In the genomic region with DNA sequence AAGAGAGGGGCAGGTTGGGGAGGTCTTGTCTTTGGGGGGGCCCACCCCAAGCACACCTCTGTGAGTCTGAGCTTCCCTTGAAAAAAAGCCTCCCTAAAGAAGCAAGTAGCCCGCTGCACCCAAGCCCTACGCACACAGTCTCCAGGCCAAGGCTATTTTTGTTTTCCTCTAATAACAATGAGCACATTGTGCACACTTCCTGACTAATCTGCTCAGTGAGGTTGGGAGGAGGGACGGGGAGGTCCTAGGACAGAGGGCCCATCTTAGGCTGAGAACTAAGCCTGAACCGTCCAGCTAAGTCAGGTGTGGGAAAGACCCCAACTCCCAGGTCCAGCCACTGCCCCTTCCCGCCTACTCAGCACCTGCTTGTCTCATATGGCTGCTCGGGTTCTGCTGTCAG, we compare ENCODE assay signal across 12 cellular contexts.
DNase-seq lines count a peak whose midpoint lies in the region; ATAC-seq and TF ChIP-seq lines count a peak whose summit lies in the region.
"Had no signal": no experiment of that assay in that cellular context is flagged by ENCODE, and none has a peak within 500 bp of the region (broad histone marks: within the 10 kb centered on the region; RNA-seq: fewer than 3 reads in every experiment).

No MANE protein-coding gene starts in this region.

- peak in 11 of 14 donors; percentile 25 to 66 (median 51) for DNase-seq in C1 segment of cervical spinal cord (lab: John Stamatoyannopoulos, UW)
- DNase-seq in amygdala (lab: John Stamatoyannopoulos, UW): peak in 41 of 56 donors; percentile 28 to 82 (median 53)
- peak; percentile 54 to 85 for DNase-seq in heart right ventricle
- no peak for DNase-seq in HEK293T (ENCODE audit: extremely low spot score)
- DNase-seq in activated T-cell treated with anti-CD3 and anti-CD28 coated beads, Interleukin-2, amount 50 U/mL, for 72 hours: no peak
- DNase-seq in SK-N-DZ (ENCODE audit: low spot score): no peak
- DNase-seq in DMS114 treated with DMSO at 0.1 percent for 48 hours (lab: John Stamatoyannopoulos, UW; ENCODE audit: unreplicated experiment): no peak
- DNase-seq: activated CD8-positive, alpha-beta memory T cell treated with anti-CD3 and anti-CD28 coated beads, Interleukin-2, amount 10 ng/mL, durations not matched to agents 7 days and 5 days; COR-L47; HCEC 1CT; NCI-H2171 treated with DMSO at 0.1 percent for 48 hours had no signal

- no peak overlapping the region for H2AFZ ChIP-seq in parathyroid adenoma

- H3K79me2 ChIP-seq in parathyroid adenoma: no peaks in the 10 kb centered on the region

- peaks cover 47 to 79% (median 73%) of the 10 kb centered on the region in 9 donors for H3K4me1 ChIP-seq in heart right ventricle
- peaks cover 6% of the 10 kb centered on the region for H3K4me1 ChIP-seq in parathyroid adenoma

- POLR2A ChIA-PET in HEK293T (lab: Yijun Ruan, JAX): interaction anchor here (0.7 to 0.8 kb wide), 2 partner anchors 36 to 87 kb away, joined by 3 to 4 read pairs; partner anchors contain the start of gene HMG20A

- H3K27ac ChIP-seq in heart right ventricle: peak overlapping the region; percentile 89 to 98 (median 95)
- peak overlapping the region; percentile 60 for H3K27ac ChIP-seq in parathyroid adenoma

- H3K4me1 Mint-ChIP-seq in activated T-cell treated with anti-CD3 and anti-CD28 coated beads, Interleukin-2, amount 50 U/mL, for 72 hours (ENCODE audit: low read depth): no peaks in the 10 kb centered on the region

- H3K9me3 Mint-ChIP-seq in activated T-cell treated with anti-CD3 and anti-CD28 coated beads, Interleukin-2, amount 50 U/mL, for 72 hours: no peaks in the 10 kb centered on the region

- no peaks in the 10 kb centered on the region for H3K36me3 Mint-ChIP-seq in activated T-cell treated with anti-CD3 and anti-CD28 coated beads, Interleukin-2, amount 50 U/mL, for 72 hours (ENCODE audit: insufficient read depth in 2 of 2)
- H3K36me3 Mint-ChIP-seq: activated CD8-positive, alpha-beta memory T cell treated with anti-CD3 and anti-CD28 coated beads, Interleukin-2, amount 10 ng/mL, durations not matched to agents 7 days and 5 days had no signal

- H3K4me2 ChIP-seq in parathyroid adenoma (ENCODE audit: low read length): no peak overlapping the region

- H3K27ac Mint-ChIP-seq in activated T-cell treated with anti-CD3 and anti-CD28 coated beads, Interleukin-2, amount 50 U/mL, for 72 hours: no peak overlapping the region
- H3K27ac Mint-ChIP-seq: activated CD8-positive, alpha-beta memory T cell treated with anti-CD3 and anti-CD28 coated beads, Interleukin-2, amount 10 ng/mL, durations not matched to agents 7 days and 5 days had no signal

- intact Hi-C loops in heart right ventricle (cut with DNase I): loop anchor here in 2 of 10 donors (2.0 to 5.0 kb wide), 2 partner anchors 34 to 35 kb away; no protein-coding TSS in a partner anchor

- H3K36me3 ChIP-seq in heart right ventricle (no peaks in the 10 kb centered on the region), parathyroid adenoma (ENCODE audit: control insufficient read depth, insufficient read depth, low read length) (no peaks in the 10 kb centered on the region)

- WGBS in heart right ventricle, 2 donors: 16% methylated on average over 6 of the region's 6 CpGs

- H3K27me3 Mint-ChIP-seq in activated T-cell treated with anti-CD3 and anti-CD28 coated beads, Interleukin-2, amount 50 U/mL, for 72 hours (ENCODE audit: low read depth): no peaks in the 10 kb centered on the region
- H3K27me3 Mint-ChIP-seq: activated CD8-positive, alpha-beta memory T cell treated with anti-CD3 and anti-CD28 coated beads, Interleukin-2, amount 10 ng/mL, durations not matched to agents 7 days and 5 days had no signal

- CTCF ChIA-PET in HEK293T (lab: Yijun Ruan, JAX): interaction anchor here (0.5 to 1.7 kb wide), 2 partner anchors 11 to 422 kb away, joined by 4 read pairs; no protein-coding TSS in a partner anchor

- no peaks in the 10 kb centered on the region for H3K9me3 ChIP-seq in heart right ventricle
- no peaks in the 10 kb centered on the region for H3K9me3 ChIP-seq in parathyroid adenoma (ENCODE audit: control insufficient read depth, low read length)

- H3K27me3 ChIP-seq in heart right ventricle: no peaks in the 10 kb centered on the region
- H3K27me3 ChIP-seq in parathyroid adenoma (ENCODE audit: control insufficient read depth, insufficient read depth, low read length): no peaks in the 10 kb centered on the region

- H3K9ac ChIP-seq in parathyroid adenoma: no peak overlapping the region

- no peak overlapping the region for H3K4me3 Mint-ChIP-seq in activated T-cell treated with anti-CD3 and anti-CD28 coated beads, Interleukin-2, amount 50 U/mL, for 72 hours
- H3K4me3 Mint-ChIP-seq: activated CD8-positive, alpha-beta memory T cell treated with anti-CD3 and anti-CD28 coated beads, Interleukin-2, amount 10 ng/mL, durations not matched to agents 7 days and 5 days had no signal

- peak; percentile 87 to 95 (median 92) for ATAC-seq in heart right ventricle
- ATAC-seq in activated T-cell treated with anti-CD3 and anti-CD28 coated beads, Interleukin-2, amount 50 U/mL, for 72 hours (replicated peaks in 1 of 2): no peak
- ATAC-seq: activated CD8-positive, alpha-beta memory T cell treated with anti-CD3 and anti-CD28 coated beads, Interleukin-2, amount 10 ng/mL, durations not matched to agents 7 days and 5 days had no signal

- TF ChIP-seq CTCF in heart right ventricle (IDR thresholded peaks at IDR 0.05) (no peak), parathyroid adenoma (IDR thresholded peaks at IDR 0.05) (no peak)

- H3K4me3 ChIP-seq in heart right ventricle: peak overlapping the region in 3 of 10 donors; percentile 2 to 25 (median 4)
- H3K4me3 ChIP-seq in parathyroid adenoma (ENCODE audit: low read depth, low read length): no peak overlapping the region

TF ChIP-seq in HEK293T, 16 proteins besides CTCF, POLR2A, EP300 and RAD21:
- TF ChIP-seq HDGF (IDR thresholded peaks at IDR 0.05; ENCODE audit: borderline replicate concordance) (no peak), CTBP1 (IDR thresholded peaks at IDR 0.05; ENCODE audit: borderline replicate concordance) (no peak), SUZ12 (IDR thresholded peaks at IDR 0.05) (no peak), ZNF384 (IDR thresholded peaks at IDR 0.05) (no peak), L3MBTL2 (conservative IDR thresholded peaks at IDR 0.05) (no peak), TARDBP (IDR thresholded peaks at IDR 0.05) (no peak), ELF4 (IDR thresholded peaks at IDR 0.05) (no peak), BHLHE40 (IDR thresholded peaks at IDR 0.05; ENCODE audit: borderline replicate concordance) (no peak), ARNT (IDR thresholded peaks at IDR 0.05) (no peak), SP1 (IDR thresholded peaks at IDR 0.05) (no peak), FOXA1 (IDR thresholded peaks at IDR 0.05) (no peak), LEF1 (IDR thresholded peaks at IDR 0.05; ENCODE audit: borderline replicate concordance) (no peak), NFRKB (IDR thresholded peaks at IDR 0.05) (no peak), FOXK2 (IDR thresholded peaks at IDR 0.05) (no peak)
- TF ChIP-seq, protein P1, sequence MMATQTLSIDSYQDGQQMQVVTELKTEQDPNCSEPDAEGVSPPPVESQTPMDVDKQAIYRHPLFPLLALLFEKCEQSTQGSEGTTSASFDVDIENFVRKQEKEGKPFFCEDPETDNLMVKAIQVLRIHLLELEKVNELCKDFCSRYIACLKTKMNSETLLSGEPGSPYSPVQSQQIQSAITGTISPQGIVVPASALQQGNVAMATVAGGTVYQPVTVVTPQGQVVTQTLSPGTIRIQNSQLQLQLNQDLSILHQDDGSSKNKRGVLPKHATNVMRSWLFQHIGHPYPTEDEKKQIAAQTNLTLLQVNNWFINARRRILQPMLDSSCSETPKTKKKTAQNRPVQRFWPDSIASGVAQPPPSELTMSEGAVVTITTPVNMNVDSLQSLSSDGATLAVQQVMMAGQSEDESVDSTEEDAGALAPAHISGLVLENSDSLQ (IDR thresholded peaks at IDR 0.05): no peak

Comparison
In these comparisons a context has a peak if more than half of its experiments do, and no peak if none do; other contexts are left out.
1. DNase-seq: peak in C1 segment of cervical spinal cord (11 of 14), amygdala (41 of 56) and heart right ventricle (2 of 2); none in HEK293T (single experiment), activated T-cell treated with anti-CD3 and anti-CD28 coated beads, Interleukin-2, amount 50 U/mL, for 72 hours (0 of 2), SK-N-DZ (single experiment) and DMS114 treated with DMSO at 0.1 percent for 48 hours (single experiment).
2. ATAC-seq: peak in heart right ventricle (8 of 8); none in activated T-cell treated with anti-CD3 and anti-CD28 coated beads, Interleukin-2, amount 50 U/mL, for 72 hours (0 of 2).